Comparison of ENCODE assay signal across 8 cellular contexts in the genomic region with DNA sequence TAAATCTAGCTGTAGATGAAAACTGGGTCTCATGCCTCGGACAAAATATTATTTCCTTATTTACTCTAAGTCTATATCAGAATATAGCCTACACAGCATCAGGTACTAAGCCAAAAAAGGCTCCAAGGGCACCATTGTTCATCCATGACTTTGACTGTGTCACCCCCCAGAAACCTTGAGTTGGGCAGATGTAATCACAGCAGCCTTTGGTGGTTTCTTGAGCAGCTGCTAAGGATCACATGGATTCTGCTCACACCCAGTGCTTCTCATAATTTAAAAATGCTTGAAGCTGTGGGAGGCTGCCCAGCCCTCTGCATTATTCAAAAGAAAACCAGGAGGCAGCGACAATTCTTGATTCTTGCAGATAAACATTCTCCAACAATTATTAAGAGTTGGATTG.
DNase-seq lines count a peak whose midpoint lies in the region; TF ChIP-seq lines count a peak whose summit lies in the region.
"Not testable (repeated sequence)": the region's sequence is repeated elsewhere in the genome, so short reads cannot be mapped to it uniquely, and the experiment has no call there.

No MANE protein-coding gene starts in this region.

- H4K20me1 ChIP-seq in hepatocyte (ENCODE audit: insufficient read depth, poor library complexity, severe bottlenecking); osteoblast (ENCODE audit: insufficient read depth, low read length): not testable (repeated sequence)

- not testable (repeated sequence) for H3K9me3 ChIP-seq in HUES64 (ENCODE audit: insufficient read depth, low read depth, low read length); SJCRH30 (replicated peaks); esophagus squamous epithelium; hepatocyte (ENCODE audit: low read depth); osteoblast (ENCODE audit: low read depth, low read length); transverse colon

- TF ChIP-seq EP300 in transverse colon (IDR thresholded peaks at IDR 0.05; ENCODE audit: low read depth), result not testable (repeated sequence)

- not testable (repeated sequence) for H3K4me2 ChIP-seq in hepatocyte
- H3K4me2 ChIP-seq in osteoblast (ENCODE audit: insufficient read depth, low read length), result peak overlapping the region; percentile 66

- H3K36me3 ChIP-seq in HUES64 (ENCODE audit: insufficient read depth, low read length); SJCRH30; esophagus squamous epithelium; hepatocyte (replicated peaks; ENCODE audit: insufficient read depth, low read depth); osteoblast (ENCODE audit: insufficient read depth, low read length); transverse colon: not testable (repeated sequence)

- H3K4me1 ChIP-seq in HUES64 (ENCODE audit: insufficient read depth, low read length); SJCRH30; esophagus squamous epithelium; hepatocyte (ENCODE audit: insufficient read depth); transverse colon: not testable (repeated sequence)
- H3K4me1 ChIP-seq in osteoblast (ENCODE audit: insufficient read depth, low read length), result peaks cover 27% of the 10 kb centered on the region

- DNase-seq in Daoy (ENCODE audit: low read depth) (peak; percentile 56), SJCRH30 (peak; percentile 68), astrocyte of the hippocampus (ENCODE audit: low read depth, low spot score) (peak; percentile 45)
- DNase-seq in esophagus squamous epithelium (lab: John Stamatoyannopoulos, UW); hepatocyte (ENCODE audit: low spot score); osteoblast (ENCODE audit: insufficient read length, low spot score, missing footprints); transverse colon: not testable (repeated sequence)

- not testable (repeated sequence) for H3K27me3 ChIP-seq in HUES64 (ENCODE audit: insufficient read depth, low read length); SJCRH30; esophagus squamous epithelium; hepatocyte; osteoblast (ENCODE audit: insufficient read depth, low read length); transverse colon

- not testable (repeated sequence) for TF ChIP-seq CTCF in esophagus squamous epithelium (IDR thresholded peaks at IDR 0.05); hepatocyte (IDR thresholded peaks at IDR 0.05; ENCODE audit: poor library complexity); osteoblast (IDR thresholded peaks at IDR 0.05; ENCODE audit: extremely low read depth, low read depth, low read length); transverse colon (IDR thresholded peaks at IDR 0.05)

- not testable (repeated sequence) for H3K4me3 ChIP-seq in HUES64 (ENCODE audit: low read length); SJCRH30; esophagus squamous epithelium; hepatocyte; osteoblast (ENCODE audit: insufficient read depth, low read length); transverse colon

- H3K9me2 ChIP-seq in hepatocyte (replicated peaks; ENCODE audit: insufficient read depth), result not testable (repeated sequence)

- intact Hi-C loops in esophagus squamous epithelium (cut with DNase I); transverse colon (cut with DNase I; ENCODE audit: low total_unique reads): not testable (repeated sequence)

- WGBS in HUES64, result 80% methylated on average over 2 of the region's 2 CpGs
- 77 to 92% methylated on average over 1 to 2 of the region's 2 CpGs for WGBS in esophagus squamous epithelium, 2 donors
- WGBS in hepatocyte (ENCODE audit: low lambda C conversion rate, missing lambda C conversion rate), result 77% methylated on average over 2 of the region's 2 CpGs
- WGBS in transverse colon (ENCODE audit: low coverage in 1 of 2), 2 donors, result 60 to 69% methylated on average over 1 to 2 of the region's 2 CpGs

- in situ Hi-C loops in transverse colon (cut with MboI; ENCODE audit: low pct_ligation_motif_present in 1 of 4, low pct_unique_long_range_greater_than_20kb in 1 of 4, low sequenced_read_pairs in 3 of 4), result not testable (repeated sequence)

- H3K79me2 ChIP-seq in hepatocyte, result not testable (repeated sequence)
- peaks cover 14% of the 10 kb centered on the region for H3K79me2 ChIP-seq in osteoblast (ENCODE audit: insufficient read depth, low read length)

- H3K9ac ChIP-seq in HUES64 (ENCODE audit: low read depth, low read length), result not testable (repeated sequence)

- TF ChIP-seq POLR2A in esophagus squamous epithelium (IDR thresholded peaks at IDR 0.05); transverse colon (IDR thresholded peaks at IDR 0.05): not testable (repeated sequence)

- H2AFZ ChIP-seq in hepatocyte; osteoblast (ENCODE audit: low read length): not testable (repeated sequence)

- H3K27ac ChIP-seq in HUES64 (ENCODE audit: low read depth, low read length) (peak overlapping the region; percentile 64; the same call in 1 of the 2 replicates), SJCRH30 (peak overlapping the region; percentile 69), esophagus squamous epithelium (peak overlapping the region in 3 of 4 donors; percentile 38 to 61 (median 56)), hepatocyte (peak overlapping the region; percentile 39), osteoblast (ENCODE audit: low read depth, low read length) (peak overlapping the region; percentile 85), transverse colon (peak overlapping the region; percentile 56 to 63 (median 59))
